Comparison of ENCODE assay signal across 1 cellular context in genomic region chr1:231931846-231932454, GRCh38.
TF ChIP-seq lines count a peak whose summit lies in the region.

No MANE protein-coding gene starts in this region.

TF ChIP-seq in GM23338, 12 proteins besides CTCF, POLR2A, EP300 and RAD21 (continued from another document):
- TF ChIP-seq REST (IDR thresholded peaks at IDR 0.05; ENCODE audit: unreplicated experiment) = no peak
- TF ChIP-seq ETS1 (IDR thresholded peaks at IDR 0.05) = no peak
- TF ChIP-seq POLR2AphosphoS5 (IDR thresholded peaks at IDR 0.05; ENCODE audit: low read depth) = no peak
